In the genomic region with DNA sequence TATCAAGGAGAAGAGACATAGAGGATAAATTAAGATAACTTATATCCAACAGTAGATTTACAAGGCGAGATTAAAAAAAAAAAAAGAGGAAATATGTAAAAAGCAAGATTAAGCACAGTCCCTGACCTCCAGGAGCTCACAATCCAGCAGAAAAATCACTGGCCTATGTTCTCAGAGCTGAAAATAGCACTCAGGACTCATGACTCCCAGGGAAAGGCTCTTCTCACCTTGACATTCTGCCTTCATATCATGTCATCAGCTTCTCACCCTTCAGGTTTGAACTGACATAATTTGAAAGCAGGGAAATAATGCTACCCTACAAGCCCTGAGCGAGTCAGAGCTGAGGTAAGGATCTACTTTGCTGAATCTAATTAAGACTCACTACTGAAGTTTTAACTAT, we compare ENCODE assay signal across 27 cellular contexts.
"Had no signal": no experiment of that assay in that cellular context is flagged by ENCODE, and none has a peak within 500 bp of the region (broad histone marks: within the 10 kb centered on the region; RNA-seq: fewer than 3 reads in every experiment).

No MANE protein-coding gene starts in this region.

- H3K4me1 ChIP-seq: prostate gland, right atrium auricular region, sigmoid colon, uterus had no signal

- H3K4me3 Mint-ChIP-seq: naive thymus-derived CD8-positive, alpha-beta T cell; natural killer cell treated with Interleukin-12 subunit alpha and Interleukin-12 subunit beta and Interleukin-15 and Interleukin-18, amount 100 ng/mL, for 72 hours; nephron progenitor cell; neural crest cell; stimulated activated effector memory CD8-positive, alpha-beta T cell treated with anti-CD3 and anti-CD28 coated beads, Interleukin-12 subunit alpha, Interleukin-12 subunit beta, amount 100 ng/mL, for 72 hours; stimulated activated naive B cell treated with anti-CD40 and anti-IgM and Interleukin-4, amounts not matched to agents 10 μg/mL and 1 μg/mL and 100 μg/mL, for 72 hours; stimulated activated naive CD8-positive, alpha-beta T cell treated with anti-CD3 and anti-CD28 coated beads, Interleukin-15, Interleukin-2, amounts not matched to agents 100 ng/mL and 50 ng/mL, for 24 hours had no signal

- DNase-seq: naive thymus-derived CD8-positive, alpha-beta T cell; nephron progenitor cell; nucleus accumbens; pancreas; retina; right lobe of liver; sigmoid colon; small intestine; stimulated activated CD4-positive, alpha-beta T cell treated with anti-CD3 and anti-CD28 coated beads, Interleukin-15, amount 100 ng/mL, for 24 hours; stimulated activated CD4-positive, alpha-beta T cell treated with anti-CD3 and anti-CD28 coated beads, Interleukin-2, amount 100 ng/mL, for 24 hours; stimulated activated CD4-positive, alpha-beta T cell treated with anti-CD3 and anti-CD28 coated beads, Interleukin-2, amount 100 ng/mL, for 48 hours; stimulated activated CD4-positive, alpha-beta T cell treated with anti-CD3 and anti-CD28 coated beads, Interleukin-4, amount 100 ng/mL, for 24 hours; stimulated activated naive B cell treated with anti-CD40 and anti-IgM and Interleukin-4, amounts not matched to agents 10 μg/mL and 1 μg/mL and 100 μg/mL, for 72 hours; stimulated activated naive CD4-positive, alpha-beta T cell treated with Interleukin-2 at 50 U/mL for 16 hours; stomach; thyroid gland; upper lobe of left lung; uterus had no signal

- ATAC-seq: naive thymus-derived CD8-positive, alpha-beta T cell; natural killer cell treated with Interleukin-12 subunit alpha and Interleukin-12 subunit beta and Interleukin-15 and Interleukin-18, amount 100 ng/mL, for 72 hours; pancreas; right lobe of liver; stimulated activated effector memory CD8-positive, alpha-beta T cell treated with anti-CD3 and anti-CD28 coated beads, Interleukin-12 subunit alpha, Interleukin-12 subunit beta, amount 100 ng/mL, for 72 hours; stimulated activated naive B cell treated with anti-CD40 and anti-IgM and Interleukin-4, amounts not matched to agents 10 μg/mL and 1 μg/mL and 100 μg/mL, for 72 hours had no signal

- H3K9me3 ChIP-seq: neutrophil, pancreas, prostate gland, right atrium auricular region, right lobe of liver, sigmoid colon, stomach, thoracic aorta, thyroid gland, tibial nerve, upper lobe of left lung, uterus had no signal

- H3K27me3 ChIP-seq: neutrophil, pancreas, right atrium auricular region, right lobe of liver, sigmoid colon, stomach, thyroid gland, tibial nerve, upper lobe of left lung, uterus had no signal

- H3K36me3 Mint-ChIP-seq: naive thymus-derived CD8-positive, alpha-beta T cell; stimulated activated effector memory CD8-positive, alpha-beta T cell treated with anti-CD3 and anti-CD28 coated beads, Interleukin-12 subunit alpha, Interleukin-12 subunit beta, amount 100 ng/mL, for 72 hours had no signal

- H3K27ac ChIP-seq: neutrophil, pancreas, prostate gland, right atrium auricular region, right lobe of liver, sigmoid colon, stomach, thoracic aorta, thyroid gland, tibial nerve, upper lobe of left lung, uterus had no signal

- H3K4me3 ChIP-seq: pancreas, prostate gland, right atrium auricular region, right lobe of liver, sigmoid colon, stomach, thoracic aorta, thyroid gland, tibial nerve, upper lobe of left lung, uterus had no signal

- H3K27me3 Mint-ChIP-seq: natural killer cell treated with Interleukin-12 subunit alpha and Interleukin-12 subunit beta and Interleukin-15 and Interleukin-18, amount 100 ng/mL, for 72 hours; stimulated activated naive B cell treated with anti-CD40 and anti-IgM and Interleukin-4, amounts not matched to agents 10 μg/mL and 1 μg/mL and 100 μg/mL, for 72 hours; stimulated activated naive CD8-positive, alpha-beta T cell treated with anti-CD3 and anti-CD28 coated beads, Interleukin-15, Interleukin-2, amounts not matched to agents 100 ng/mL and 50 ng/mL, for 24 hours had no signal

- H3K27ac Mint-ChIP-seq: naive thymus-derived CD8-positive, alpha-beta T cell; natural killer cell treated with Interleukin-12 subunit alpha and Interleukin-12 subunit beta and Interleukin-15 and Interleukin-18, amount 100 ng/mL, for 72 hours; nephron progenitor cell; stimulated activated effector memory CD8-positive, alpha-beta T cell treated with anti-CD3 and anti-CD28 coated beads, Interleukin-12 subunit alpha, Interleukin-12 subunit beta, amount 100 ng/mL, for 72 hours; stimulated activated naive B cell treated with anti-CD40 and anti-IgM and Interleukin-4, amounts not matched to agents 10 μg/mL and 1 μg/mL and 100 μg/mL, for 72 hours; stimulated activated naive CD8-positive, alpha-beta T cell treated with anti-CD3 and anti-CD28 coated beads, Interleukin-15, Interleukin-2, amounts not matched to agents 100 ng/mL and 50 ng/mL, for 24 hours had no signal

- H3K4me1 Mint-ChIP-seq: naive thymus-derived CD8-positive, alpha-beta T cell; nephron progenitor cell; neural crest cell; stimulated activated effector memory CD8-positive, alpha-beta T cell treated with anti-CD3 and anti-CD28 coated beads, Interleukin-12 subunit alpha, Interleukin-12 subunit beta, amount 100 ng/mL, for 72 hours had no signal
